ENCODE assay signal across 12 cellular contexts in the genomic region with DNA sequence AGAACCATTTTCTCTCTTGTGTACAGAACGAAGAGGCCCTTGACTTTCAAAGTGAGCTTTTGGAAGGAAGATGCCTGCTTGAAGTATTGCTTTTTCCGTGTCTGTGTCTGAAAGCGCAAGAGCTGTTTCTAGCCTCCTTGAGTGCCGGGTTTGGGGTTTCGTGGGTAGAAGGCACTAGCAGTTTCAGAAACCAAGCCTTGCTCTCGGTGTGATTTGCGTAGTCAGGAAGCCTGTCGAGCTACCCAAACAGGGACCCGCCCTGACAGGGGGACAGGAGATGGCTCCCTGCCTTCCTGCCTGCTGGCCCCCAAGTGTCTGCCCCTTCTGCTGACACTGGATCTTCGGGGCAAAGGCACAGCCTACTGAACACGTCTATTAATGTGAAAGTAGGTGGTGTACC.
A peak's percentile ranks its signal among the peaks of the same experiment; 100 is the strongest.
DNase-seq lines count a peak whose midpoint lies in the region; ATAC-seq and TF ChIP-seq lines count a peak whose summit lies in the region.
"Had no signal": no experiment of that assay in that cellular context is flagged by ENCODE, and none has a peak within 500 bp of the region (broad histone marks: within the 10 kb centered on the region; RNA-seq: fewer than 3 reads in every experiment).

No MANE protein-coding gene starts in this region.

- H3K36me3 Mint-ChIP-seq in activated naive CD4-positive, alpha-beta T cell treated with anti-CD3 and anti-CD28 coated beads, Interleukin-2, amount 50 U/mL, for 24 hours = no peaks in the 10 kb centered on the region

- CTCF ChIA-PET in HEK293T (lab: Yijun Ruan, JAX) = no interaction called here

- DNase-seq in T-helper 22 cell (ENCODE audit: low read depth) (peak; percentile 18), HEK293T (ENCODE audit: extremely low spot score) (no peak), HPDE6-E6E7 (ENCODE audit: extremely low spot score) (no peak), NCI-H1105 treated with DMSO at 0.1 percent for 48 hours (lab: John Stamatoyannopoulos, UW) (no peak), GM19238 (ENCODE audit: insufficient read length, low spot score) (no peak)
- DNase-seq in stimulated activated CD8-positive, alpha-beta memory T cell treated with anti-CD3 and anti-CD28 coated beads, Interleukin-15, amount 100 ng/mL, for 48 hours (ENCODE audit: low read depth in 2 of 2) = peak; percentile 56 to 61
- DNase-seq: esophagus squamous epithelium, NCI-H1417, stomach, WERI-Rb-1 had no signal

- peaks cover 42% of the 10 kb centered on the region for H3K4me1 Mint-ChIP-seq in activated naive CD4-positive, alpha-beta T cell treated with anti-CD3 and anti-CD28 coated beads, Interleukin-2, amount 50 U/mL, for 24 hours

- POLR2A ChIA-PET in HEK293T (lab: Yijun Ruan, JAX) = no interaction called here

- H3K9me3 Mint-ChIP-seq in activated naive CD4-positive, alpha-beta T cell treated with anti-CD3 and anti-CD28 coated beads, Interleukin-2, amount 50 U/mL, for 24 hours = no peaks in the 10 kb centered on the region

- ATAC-seq in GM21381 (IDR thresholded peaks at IDR 0.05; ENCODE audit: unreplicated experiment) = peak; percentile 54

- H3K4me3 Mint-ChIP-seq in activated naive CD4-positive, alpha-beta T cell treated with anti-CD3 and anti-CD28 coated beads, Interleukin-2, amount 50 U/mL, for 24 hours = peak overlapping the region; percentile 70

- H3K27me3 Mint-ChIP-seq in activated naive CD4-positive, alpha-beta T cell treated with anti-CD3 and anti-CD28 coated beads, Interleukin-2, amount 50 U/mL, for 24 hours = peaks cover 5% of the 10 kb centered on the region

- no peak overlapping the region for H3K27ac Mint-ChIP-seq in activated naive CD4-positive, alpha-beta T cell treated with anti-CD3 and anti-CD28 coated beads, Interleukin-2, amount 50 U/mL, for 24 hours

TF ChIP-seq in HEK293T, 16 proteins besides CTCF, POLR2A, EP300 and RAD21:
- TF ChIP-seq L3MBTL2 (conservative IDR thresholded peaks at IDR 0.05) = no peak
- TF ChIP-seq LEF1 (IDR thresholded peaks at IDR 0.05; ENCODE audit: borderline replicate concordance) = no peak
- TF ChIP-seq ELF4 (IDR thresholded peaks at IDR 0.05) = no peak
- no peak for TF ChIP-seq ZNF384 (IDR thresholded peaks at IDR 0.05)
- no peak for TF ChIP-seq TARDBP (IDR thresholded peaks at IDR 0.05)
- TF ChIP-seq SUZ12 (IDR thresholded peaks at IDR 0.05) = no peak
- TF ChIP-seq CTBP1 (IDR thresholded peaks at IDR 0.05; ENCODE audit: borderline replicate concordance) = no peak
- no peak for TF ChIP-seq FOXK2 (IDR thresholded peaks at IDR 0.05)
- TF ChIP-seq PKNOX1 (IDR thresholded peaks at IDR 0.05) = no peak
- no peak for TF ChIP-seq FOXM1 (IDR thresholded peaks at IDR 0.05; ENCODE audit: borderline replicate concordance)
- TF ChIP-seq SP1 (IDR thresholded peaks at IDR 0.05) = no peak
- TF ChIP-seq ARNT (IDR thresholded peaks at IDR 0.05) = no peak
- TF ChIP-seq FOXA1 (IDR thresholded peaks at IDR 0.05) = no peak
- TF ChIP-seq BHLHE40 (IDR thresholded peaks at IDR 0.05; ENCODE audit: borderline replicate concordance) = no peak
- no peak for TF ChIP-seq NFRKB (IDR thresholded peaks at IDR 0.05)
- TF ChIP-seq HDGF (IDR thresholded peaks at IDR 0.05; ENCODE audit: borderline replicate concordance) = no peak
TF ChIP-seq in HEK293T: peak in this region for 0.

Comparison
In these comparisons a context has a peak if more than half of its experiments do, and no peak if none do; other contexts are left out.
1. DNase-seq: peak in T-helper 22 cell (single experiment) and stimulated activated CD8-positive, alpha-beta memory T cell treated with anti-CD3 and anti-CD28 coated beads, Interleukin-15, amount 100 ng/mL, for 48 hours (2 of 2); none in HEK293T (single experiment), HPDE6-E6E7 (single experiment), NCI-H1105 treated with DMSO at 0.1 percent for 48 hours (single experiment) and GM19238 (single experiment).